In the genomic region with DNA sequence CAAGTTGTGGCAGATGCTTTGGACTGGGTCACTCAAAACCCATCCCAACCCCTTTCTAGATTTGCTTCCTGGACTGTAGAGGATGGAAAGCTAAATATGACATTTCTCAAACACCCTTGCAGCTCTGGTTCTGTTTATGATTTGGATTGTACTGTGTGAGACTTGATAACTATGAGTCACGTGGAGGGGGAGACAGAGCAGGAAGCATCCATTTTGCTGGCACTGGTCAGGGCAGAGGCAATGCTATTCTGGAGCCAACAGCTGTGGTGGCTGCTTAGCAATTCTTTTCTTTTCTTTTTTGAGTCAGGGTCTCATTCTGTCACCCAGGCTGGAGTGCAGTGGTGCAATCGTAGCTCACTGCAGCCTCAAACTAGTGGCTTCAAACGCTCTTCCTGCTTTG, we compare ENCODE assay signal across 16 cellular contexts. TPM values are rescaled to one million over a fixed set of nuclear protein-coding genes. Genes with fewer than 3 reads are reported as not detected.
DNase-seq lines count a peak whose midpoint lies in the region; ATAC-seq, FAIRE-seq and TF ChIP-seq lines count a peak whose summit lies in the region.
"Had no signal": no experiment of that assay in that cellular context is flagged by ENCODE, and none has a peak within 500 bp of the region (broad histone marks: within the 10 kb centered on the region; RNA-seq: fewer than 3 reads in every experiment).

No MANE protein-coding gene starts in this region.

- H3K23me2 ChIP-seq in H1 (ENCODE audit: low read depth, low read length), result no peaks in the 10 kb centered on the region

- no peak overlapping the region for H3K9ac ChIP-seq in H1 (replicated peaks in 1 of 4; ENCODE audit: extremely low read depth in 1 of 4, low read depth in 3 of 4, low read length in 3 of 4)

- H3K36me3 ChIP-seq in H1 (ENCODE audit: control insufficient read depth in 2 of 4, insufficient read depth in 4 of 4, low read length in 3 of 4) (no peaks in the 10 kb centered on the region), vagina (no peaks in the 10 kb centered on the region)
- H3K36me3 ChIP-seq: colonic mucosa, uterus had no signal

- no peak overlapping the region for H3K23ac ChIP-seq in H1 (ENCODE audit: insufficient read length)

- no peak overlapping the region for H4K91ac ChIP-seq in H1 (replicated peaks; ENCODE audit: insufficient read length, low read length)

- H2BK15ac ChIP-seq in H1 (ENCODE audit: low read length), result 0 out of 2 replicates have a peak overlapping the region, but pooled peaks have one; percentile 11

- intact Hi-C loops in right cardiac atrium (cut with DNase I) (loop anchor here in 2 of 4 donors (5.0 to 10.0 kb wide), 2 partner anchors 168 to 355 kb away; partner anchors contain the start of genes NOB1 (in 2 of the 2) and NFAT5 (in 1 of the 2)), vagina (cut with DNase I) (loop anchor here (5.0 to 10.0 kb wide), 2 partner anchors 165 to 353 kb away; partner anchors contain the start of genes NFAT5 and NOB1)

- H2AFZ ChIP-seq in H1 (ENCODE audit: low read length), result no peak overlapping the region; the same call in 1 of the 2 replicates

- POLR2A ChIA-PET in H1 (lab: Charles Lee; ENCODE audit: partially characterized antibody), result interaction anchor here (0.7 to 1.8 kb wide), 3 partner anchors 10 to 13 kb away, joined by 3 to 8 read pairs (median 3); partner anchors contain the start of gene TERF2

- no peak for TF ChIP-seq RAD21 in H1 (IDR thresholded peaks at IDR 0.05 in 1 of 2, conservative IDR thresholded peaks at IDR 0.05 in 1 of 2; ENCODE audit: low read depth in 2 of 2, low read length in 2 of 2)

- TF ChIP-seq POLR2A in H1 (IDR thresholded peaks at IDR 0.05; ENCODE audit: control extremely low read depth in 1 of 2, low read depth in 2 of 2, low read length in 2 of 2), result no peak
- no peak for TF ChIP-seq POLR2A in vagina (IDR thresholded peaks at IDR 0.05)

- no peak overlapping the region for H2BK20ac ChIP-seq in H1 (ENCODE audit: low read length)

- TF ChIP-seq CTCF in H1 (IDR thresholded peaks at IDR 0.05; ENCODE audit: control extremely low read depth in 1 of 3, insufficient read depth in 1 of 3, low read depth in 1 of 3, low read length in 3 of 3) (no peak), vagina (IDR thresholded peaks at IDR 0.05) (no peak)

- H3K79me2 ChIP-seq in H1 (ENCODE audit: control insufficient read depth in 1 of 2, insufficient read depth in 2 of 2, low read length in 2 of 2), result no peaks in the 10 kb centered on the region

- no peak overlapping the region for H3K4me2 ChIP-seq in H1 (ENCODE audit: insufficient read depth in 1 of 2, low read depth in 2 of 2, low read length in 2 of 2)

- no peak overlapping the region for H2BK120ac ChIP-seq in H1 (replicated peaks; ENCODE audit: low read depth, low read length)

- no peaks in the 10 kb centered on the region for H4K20me1 ChIP-seq in H1 (replicated peaks in 1 of 2; ENCODE audit: control insufficient read depth in 1 of 2, insufficient read depth in 2 of 2, low read length in 2 of 2)

- H3K4me1 Mint-ChIP-seq in activated T-cell treated with anti-CD3 and anti-CD28 coated beads, Interleukin-2, amount 50 U/mL, for 72 hours (ENCODE audit: low read depth), result peaks cover 50% of the 10 kb centered on the region

- H2BK12ac ChIP-seq in H1 (ENCODE audit: low read depth, low read length), result no peak overlapping the region

- CTCF ChIA-PET in H1 (lab: Charles Lee; ENCODE audit: partially characterized antibody), result interaction anchor here (0.6 to 3.1 kb wide), 12 partner anchors 8 to 1128 kb away, joined by 3 to 13 read pairs (median 4); no protein-coding TSS in a partner anchor

- H3K27me3 Mint-ChIP-seq in activated T-cell treated with anti-CD3 and anti-CD28 coated beads, Interleukin-2, amount 50 U/mL, for 72 hours (ENCODE audit: low read depth), result no peaks in the 10 kb centered on the region

- no peak overlapping the region for H3K56ac ChIP-seq in H1 (replicated peaks; ENCODE audit: insufficient read length, low read depth, low read length)

- no peak overlapping the region for H3K4ac ChIP-seq in H1 (replicated peaks; ENCODE audit: insufficient read length, low read depth, low read length)

- H3K4me3 Mint-ChIP-seq in activated T-cell treated with anti-CD3 and anti-CD28 coated beads, Interleukin-2, amount 50 U/mL, for 72 hours, result no peak overlapping the region
- H3K4me3 Mint-ChIP-seq: T-helper 1 cell treated with Interleukin-12 subunit alpha and Interleukin-12 subunit beta and Interleukin-4 antibody, amounts not matched to agents 30 μg/mL and 1 μg/mL, for 36 hours had no signal

- no peaks in the 10 kb centered on the region for H3K36me3 Mint-ChIP-seq in activated T-cell treated with anti-CD3 and anti-CD28 coated beads, Interleukin-2, amount 50 U/mL, for 72 hours (ENCODE audit: insufficient read depth in 2 of 2)

- FAIRE-seq in H1 (lab: Jason Lieb, UNC) (no peak), RCC 7860 (lab: Jason Lieb, UNC) (no peak)

- peak; percentile 90 to 92 for ATAC-seq in activated T-cell treated with anti-CD3 and anti-CD28 coated beads, Interleukin-2, amount 50 U/mL, for 72 hours (replicated peaks in 1 of 2)
- ATAC-seq in right cardiac atrium, result no peak
- ATAC-seq: psoas muscle had no signal

- H3K14ac ChIP-seq in H1 (ENCODE audit: insufficient read length), result no peak overlapping the region

- peaks cover 0 to 2% (median 1%) of the 10 kb centered on the region in 4 experiments; a peak in 3 of 7 replicates for H3K4me1 ChIP-seq in H1 (replicated peaks in 1 of 4; ENCODE audit: control insufficient read depth in 3 of 4, insufficient read depth in 4 of 4, low read length in 3 of 4)
- peaks cover 2% of the 10 kb centered on the region for H3K4me1 ChIP-seq in right cardiac atrium (ENCODE audit: control insufficient read depth, insufficient read depth, low read length)
- H3K4me1 ChIP-seq in vagina, result peaks cover 52% of the 10 kb centered on the region

- H3K79me1 ChIP-seq in H1 (ENCODE audit: low read depth, low read length), result no peaks in the 10 kb centered on the region

- H4K8ac ChIP-seq in H1 (ENCODE audit: extremely low read depth, insufficient read depth, low read length), result no peak overlapping the region

- H3K4me3 ChIP-seq in H1 (ENCODE audit: extremely low read depth in 1 of 4, insufficient read depth in 2 of 4, low read depth in 3 of 4, low read length in 4 of 4) (no peak overlapping the region), right cardiac atrium (ENCODE audit: low read length) (no peak overlapping the region), vagina (no peak overlapping the region)
- H3K4me3 ChIP-seq: colonic mucosa, psoas muscle, uterus had no signal

- peak; percentile 35 to 44 for DNase-seq in activated T-cell treated with anti-CD3 and anti-CD28 coated beads, Interleukin-2, amount 50 U/mL, for 72 hours
- DNase-seq in activated T-cell treated with anti-CD3 and anti-CD28 coated beads, Interleukin-2, amount 50 U/mL, for 1 hour, result no peak
- peak; percentile 27 for DNase-seq in NCI-H446 treated with DMSO at 0.1 percent for 48 hours (lab: John Stamatoyannopoulos, UW)
- no peak for DNase-seq in H1 (ENCODE audit: low read depth in 1 of 2, low spot score in 2 of 2)
- peak; percentile 23 for DNase-seq in stimulated activated CD8-positive, alpha-beta memory T cell treated with anti-CD3 and anti-CD28 coated beads, Interleukin-4, amount 100 ng/mL, for 48 hours
- no peak for DNase-seq in right cardiac atrium
- no peak for DNase-seq in vagina (ENCODE audit: extremely low spot score in 2 of 2)
- no peak for DNase-seq in RCC 7860 (ENCODE audit: low spot score)
- DNase-seq: activated CD4-positive, alpha-beta T cell treated with anti-CD3 and anti-CD28 coated beads, Interleukin-2, amount 50 U/mL, for 1 hour; activated naive CD4-positive, alpha-beta T cell treated with Interleukin-2 at 50 U/mL for 16 hours; colonic mucosa; psoas muscle; stimulated activated CD4-positive, alpha-beta T cell treated with anti-CD3 and anti-CD28 coated beads, Interleukin-2, amount 100 ng/mL, for 24 hours; uterus had no signal

- no peaks in the 10 kb centered on the region for H3K9me3 Mint-ChIP-seq in activated T-cell treated with anti-CD3 and anti-CD28 coated beads, Interleukin-2, amount 50 U/mL, for 72 hours
- H3K9me3 Mint-ChIP-seq: T-helper 1 cell treated with Interleukin-12 subunit alpha and Interleukin-12 subunit beta and Interleukin-4 antibody, amounts not matched to agents 30 μg/mL and 1 μg/mL, for 36 hours had no signal

- H2BK5ac ChIP-seq in H1 (ENCODE audit: low read depth, low read length), result no peak overlapping the region

- H2AK5ac ChIP-seq in H1 (ENCODE audit: low read depth, low read length), result no peak overlapping the region

- no peak overlapping the region for H3K27ac ChIP-seq in H1 (ENCODE audit: low read depth, low read length)
- no peak overlapping the region for H3K27ac ChIP-seq in right cardiac atrium (ENCODE audit: low read length)
- no peak overlapping the region for H3K27ac ChIP-seq in vagina
- H3K27ac ChIP-seq: colonic mucosa, uterus had no signal

- H4K5ac ChIP-seq in H1 (ENCODE audit: insufficient read length, low read depth, low read length), result no peak overlapping the region

- WGBS in H1 (ENCODE audit: extremely low coverage in 1 of 2, insufficient coverage in 1 of 2, insufficient read length in 1 of 2, insufficient replicate concordance in 2 of 2, low coverage in 1 of 2, low lambda C conversion rate in 2 of 2, missing lambda C conversion rate in 1 of 2), 2 experiments, result 89% methylated on average over 3 of the region's 3 CpGs; no CpG with 5 or more reads in 1 of the 2 experiments
- 49% methylated on average over 3 of the region's 3 CpGs for WGBS in right cardiac atrium

- no peaks in the 10 kb centered on the region for H3K27me3 ChIP-seq in H1 (replicated peaks in 1 of 4; ENCODE audit: control insufficient read depth in 3 of 4, extremely low read depth in 1 of 4, insufficient read depth in 3 of 4, low read length in 3 of 4)
- H3K27me3 ChIP-seq in right cardiac atrium (ENCODE audit: control insufficient read depth, insufficient read depth), result no peaks in the 10 kb centered on the region
- H3K27me3 ChIP-seq in vagina, result no peaks in the 10 kb centered on the region
- H3K27me3 ChIP-seq: colonic mucosa, uterus had no signal

- TF ChIP-seq EP300 in H1 (IDR thresholded peaks at IDR 0.05; ENCODE audit: borderline replicate concordance in 1 of 2, low read depth in 2 of 2, low read length in 2 of 2), result no peak

- H3K9me3 ChIP-seq in H1 (ENCODE audit: insufficient read depth in 2 of 2, low read depth in 1 of 2, low read length in 1 of 2), result no peaks in the 10 kb centered on the region
- no peaks in the 10 kb centered on the region for H3K9me3 ChIP-seq in right cardiac atrium (ENCODE audit: control insufficient read depth, low read length)
- H3K9me3 ChIP-seq in vagina, result no peaks in the 10 kb centered on the region
- H3K9me3 ChIP-seq: colonic mucosa, psoas muscle, uterus had no signal

- H3K27ac Mint-ChIP-seq in activated T-cell treated with anti-CD3 and anti-CD28 coated beads, Interleukin-2, amount 50 U/mL, for 72 hours, result no peak overlapping the region
- H3K27ac Mint-ChIP-seq: T-helper 1 cell treated with Interleukin-12 subunit alpha and Interleukin-12 subunit beta and Interleukin-4 antibody, amounts not matched to agents 30 μg/mL and 1 μg/mL, for 36 hours had no signal

- no peak overlapping the region for H3K18ac ChIP-seq in H1 (ENCODE audit: extremely low read depth, low read length)

RNA-seq across cellular contexts. Expression of gene TERF2, which starts 13.6 kb away (rescaled TPM):
- 10 to 100 TPM; 52.0 to 68.0 TPM for total RNA-seq in activated T-cell treated with anti-CD3 and anti-CD28 coated beads, Interleukin-2, amount 50 U/mL, for 72 hours
- 31.8 and 37.0 TPM in 2 replicates for total RNA-seq in H1 (2021; fragmentation: NEBNext Ultra II Directional; extraction: Animal tissue kit (Norgen Biotek cat#: 25700))
- polyA plus RNA-seq in H1 (2011; rRNA removed), result 14.1 and 16.1 TPM in 2 replicates
- 16.7 TPM for polyA plus RNA-seq in H1 (2011; cell fraction: cytosol; rRNA removed)
- polyA plus RNA-seq in H1 (2011; cell fraction: nucleus; rRNA removed), result 14.4 TPM
- 25.6 to 33.1 TPM (median 28.2 TPM) in 4 replicates for polyA plus RNA-seq in H1 (2012, experiment 1 of 2)
- polyA plus RNA-seq in H1 (2012, experiment 2 of 2), result 15.4 TPM
- polyA plus RNA-seq in H1 (2013, experiment 1 of 2), result 27.5 TPM
- 30.9 TPM for polyA plus RNA-seq in H1 (2013, experiment 2 of 2)
- 16.1 and 17.7 TPM in 2 replicates for polyA minus RNA-seq in H1 (2011; rRNA and poly(A)+ RNA removed)
- polyA minus RNA-seq in H1 (2011; cell fraction: cytosol; rRNA and poly(A)+ RNA removed), result 26.6 TPM
- 20.9 TPM for polyA minus RNA-seq in H1 (2011; cell fraction: nucleus; rRNA and poly(A)+ RNA removed)
- 10 to 100 TPM; 24.0 to 28.3 (median 26.5) TPM for total RNA-seq in right cardiac atrium
- 11.4 TPM for polyA plus RNA-seq in right cardiac atrium
- 27.7 TPM for total RNA-seq in vagina

RNA-seq across cellular contexts. Expression of gene CYB5B, which starts 25.1 kb away (rescaled TPM):
- total RNA-seq in activated T-cell treated with anti-CD3 and anti-CD28 coated beads, Interleukin-2, amount 50 U/mL, for 72 hours, result 100 to 1,000 TPM; 176 to 197 TPM
- 118 and 127 TPM in 2 replicates for total RNA-seq in H1 (2021; fragmentation: NEBNext Ultra II Directional; extraction: Animal tissue kit (Norgen Biotek cat#: 25700))
- polyA plus RNA-seq in H1 (2011; rRNA removed) (70.8 and 108 TPM in 2 replicates), right cardiac atrium (63.9 TPM)
- 83.3 TPM for polyA plus RNA-seq in H1 (2011; cell fraction: cytosol; rRNA removed)
- 43.5 TPM for polyA plus RNA-seq in H1 (2011; cell fraction: nucleus; rRNA removed)
- polyA plus RNA-seq in H1 (2012, experiment 1 of 2), result 101 to 122 TPM (median 107 TPM) in 4 replicates
- polyA plus RNA-seq in H1 (2012, experiment 2 of 2), result 33.0 TPM
- polyA plus RNA-seq in H1 (2013, experiment 1 of 2), result 138 TPM
- polyA plus RNA-seq in H1 (2013, experiment 2 of 2), result 144 TPM
- 114 and 138 TPM in 2 replicates for polyA minus RNA-seq in H1 (2011; rRNA and poly(A)+ RNA removed)
- 49.4 TPM for polyA minus RNA-seq in H1 (2011; cell fraction: cytosol; rRNA and poly(A)+ RNA removed)
- polyA minus RNA-seq in H1 (2011; cell fraction: nucleus; rRNA and poly(A)+ RNA removed), result 52.0 TPM
- total RNA-seq in right cardiac atrium (10 to 100 TPM; 65.0 to 68.7 (median 65.9) TPM), vagina (37.6 TPM)

RNA-seq across cellular contexts. Expression of gene TMED6, which starts 47.8 kb away (rescaled TPM):
- 1 to 10 TPM; 3.3 to 3.7 TPM for total RNA-seq in activated T-cell treated with anti-CD3 and anti-CD28 coated beads, Interleukin-2, amount 50 U/mL, for 72 hours
- 0.94 TPM in 1 of 2 replicates, not detected in the other for total RNA-seq in H1 (2021; fragmentation: NEBNext Ultra II Directional; extraction: Animal tissue kit (Norgen Biotek cat#: 25700))
- polyA plus RNA-seq in H1 (2011; rRNA removed) (not detected in 2 replicates), right cardiac atrium (not detected)
- not detected for polyA plus RNA-seq in H1 (2011; cell fraction: cytosol; rRNA removed)
- polyA plus RNA-seq in H1 (2011; cell fraction: nucleus; rRNA removed), result 0.13 TPM
- polyA plus RNA-seq in H1 (2012, experiment 1 of 2), result 0.29 to 0.83 TPM (median 0.65 TPM) in 3 of 4 replicates, not detected in the other
- polyA plus RNA-seq in H1 (2012, experiment 2 of 2), result not detected
- not detected for polyA plus RNA-seq in H1 (2013, experiment 1 of 2)
- 0.07 TPM for polyA plus RNA-seq in H1 (2013, experiment 2 of 2)
- not detected in 2 replicates for polyA minus RNA-seq in H1 (2011; rRNA and poly(A)+ RNA removed)
- not detected for polyA minus RNA-seq in H1 (2011; cell fraction: cytosol; rRNA and poly(A)+ RNA removed)
- not detected for polyA minus RNA-seq in H1 (2011; cell fraction: nucleus; rRNA and poly(A)+ RNA removed)
- total RNA-seq in right cardiac atrium (under 1 TPM in 2 of 4 donors, not detected in 2; 0.49 to 0.76 TPM), vagina (not detected)
- total RNA-seq: fibroblast of villous mesenchyme had no signal

RNA-seq across cellular contexts. Expression of gene NIP7, which starts 59.8 kb away (rescaled TPM):
- 10 to 100 TPM; 30.8 to 32.2 TPM for total RNA-seq in activated T-cell treated with anti-CD3 and anti-CD28 coated beads, Interleukin-2, amount 50 U/mL, for 72 hours
- total RNA-seq in H1 (2021; fragmentation: NEBNext Ultra II Directional; extraction: Animal tissue kit (Norgen Biotek cat#: 25700)), result 52.1 and 52.2 TPM in 2 replicates
- 10.5 and 14.5 TPM in 2 replicates for polyA plus RNA-seq in H1 (2011; rRNA removed)
- polyA plus RNA-seq in H1 (2011; cell fraction: cytosol; rRNA removed), result 19.2 TPM
- 6.5 TPM for polyA plus RNA-seq in H1 (2011; cell fraction: nucleus; rRNA removed)
- 24.2 to 41.0 TPM (median 29.1 TPM) in 4 replicates for polyA plus RNA-seq in H1 (2012, experiment 1 of 2)
- 7.5 TPM for polyA plus RNA-seq in H1 (2012, experiment 2 of 2)
- polyA plus RNA-seq in H1 (2013, experiment 1 of 2), result 39.7 TPM
- polyA plus RNA-seq in H1 (2013, experiment 2 of 2), result 40.2 TPM
- polyA minus RNA-seq in H1 (2011; rRNA and poly(A)+ RNA removed), result 17.8 and 26.5 TPM in 2 replicates
- polyA minus RNA-seq in H1 (2011; cell fraction: cytosol; rRNA and poly(A)+ RNA removed), result 11.9 TPM
- 19.7 TPM for polyA minus RNA-seq in H1 (2011; cell fraction: nucleus; rRNA and poly(A)+ RNA removed)
- 10 to 100 TPM in 1 of 4 donors, 1 to 10 TPM in 3; 6.4 to 14.8 (median 9.1) TPM for total RNA-seq in right cardiac atrium
- 6.2 TPM for polyA plus RNA-seq in right cardiac atrium
- 15.2 TPM for total RNA-seq in vagina

RNA-seq across cellular contexts. Expression of gene COG8, which starts 60.0 kb away (rescaled TPM):
- total RNA-seq in activated T-cell treated with anti-CD3 and anti-CD28 coated beads, Interleukin-2, amount 50 U/mL, for 72 hours, result 10 to 100 TPM; 33.2 to 38.3 TPM
- 55.4 and 55.6 TPM in 2 replicates for total RNA-seq in H1 (2021; fragmentation: NEBNext Ultra II Directional; extraction: Animal tissue kit (Norgen Biotek cat#: 25700))
- 49.1 and 60.9 TPM in 2 replicates for polyA plus RNA-seq in H1 (2011; rRNA removed)
- polyA plus RNA-seq in H1 (2011; cell fraction: cytosol; rRNA removed), result 51.7 TPM
- 66.6 TPM for polyA plus RNA-seq in H1 (2011; cell fraction: nucleus; rRNA removed)
- 32.4 to 36.9 TPM (median 34.4 TPM) in 4 replicates for polyA plus RNA-seq in H1 (2012, experiment 1 of 2)
- 41.0 TPM for polyA plus RNA-seq in H1 (2012, experiment 2 of 2)
- 32.4 TPM for polyA plus RNA-seq in H1 (2013, experiment 1 of 2)
- polyA plus RNA-seq in H1 (2013, experiment 2 of 2), result 29.5 TPM
- polyA minus RNA-seq in H1 (2011; rRNA and poly(A)+ RNA removed), result 76.0 and 83.9 TPM in 2 replicates
- polyA minus RNA-seq in H1 (2011; cell fraction: cytosol; rRNA and poly(A)+ RNA removed), result 39.5 TPM
- polyA minus RNA-seq in H1 (2011; cell fraction: nucleus; rRNA and poly(A)+ RNA removed), result 70.1 TPM
- 10 to 100 TPM; 21.0 to 24.8 (median 23.5) TPM for total RNA-seq in right cardiac atrium
- polyA plus RNA-seq in right cardiac atrium, result 15.7 TPM
- total RNA-seq in vagina, result 46.2 TPM

Comparison
In these comparisons a context has a peak if more than half of its experiments do, and no peak if none do; other contexts are left out.
1. DNase-seq: peak in activated T-cell treated with anti-CD3 and anti-CD28 coated beads, Interleukin-2, amount 50 U/mL, for 72 hours (2 of 2), NCI-H446 treated with DMSO at 0.1 percent for 48 hours (single experiment) and stimulated activated CD8-positive, alpha-beta memory T cell treated with anti-CD3 and anti-CD28 coated beads, Interleukin-4, amount 100 ng/mL, for 48 hours (single experiment); none in activated T-cell treated with anti-CD3 and anti-CD28 coated beads, Interleukin-2, amount 50 U/mL, for 1 hour (single experiment), H1 (0 of 2), right cardiac atrium (0 of 3), vagina (0 of 2) and RCC 7860 (single experiment).
2. ATAC-seq: peak in activated T-cell treated with anti-CD3 and anti-CD28 coated beads, Interleukin-2, amount 50 U/mL, for 72 hours (2 of 2); none in right cardiac atrium (0 of 2).